In the genomic region with DNA sequence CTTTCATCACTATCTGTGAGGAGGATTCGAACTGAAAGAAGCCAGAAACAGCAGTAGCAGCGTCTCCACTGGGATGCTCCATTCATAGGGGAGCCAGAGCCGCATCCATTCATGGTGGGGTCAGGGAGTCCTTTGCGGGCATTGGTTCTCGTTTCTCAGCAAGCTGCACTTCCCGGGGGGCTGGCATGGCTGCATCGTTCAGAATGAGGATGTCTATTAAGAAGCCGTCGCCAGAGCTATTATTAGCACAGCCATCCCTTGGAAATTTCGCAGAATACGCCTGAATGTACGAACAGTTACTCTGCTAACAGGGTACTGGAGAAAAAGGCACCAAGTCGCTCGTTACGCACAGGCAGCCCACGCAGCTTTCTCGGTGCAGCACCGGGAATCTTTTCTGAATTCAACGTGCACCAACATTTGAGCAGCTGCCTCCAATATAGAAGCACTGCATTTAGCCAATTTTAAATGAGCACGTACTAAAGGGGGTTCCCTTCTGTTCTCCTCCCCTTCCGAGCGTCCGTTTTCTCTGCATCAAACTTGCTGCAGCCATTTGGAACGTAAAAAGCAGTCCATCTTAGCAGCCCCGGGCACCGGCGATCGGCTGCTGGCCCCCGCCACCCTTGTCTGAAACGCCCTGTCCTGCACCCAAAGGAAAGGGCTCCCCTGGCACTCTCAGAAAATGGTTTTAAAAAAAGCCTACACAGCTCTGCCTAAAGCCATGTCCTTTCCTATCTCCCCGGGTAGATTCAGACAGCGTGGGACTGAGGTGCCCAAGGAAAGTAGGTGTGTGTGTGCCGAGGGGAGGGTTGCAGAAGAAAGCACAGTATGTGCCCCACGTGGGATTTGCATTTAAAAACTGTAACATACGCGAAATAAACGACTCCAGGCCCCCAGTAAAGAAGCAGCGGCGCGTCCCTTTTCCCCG, we compare ENCODE assay signal across 8 cellular contexts.
A peak's percentile ranks its signal among the peaks of the same experiment; 100 is the strongest.
DNase-seq lines count a peak whose midpoint lies in the region; ATAC-seq and TF ChIP-seq lines count a peak whose summit lies in the region.

No MANE protein-coding gene starts in this region.

- peaks cover 84% of the 10 kb centered on the region for H3K27me3 Mint-ChIP-seq in T-helper 17 cell

- H3K4me3 Mint-ChIP-seq in T-helper 17 cell = peak overlapping the region; percentile 79

- no peak overlapping the region for H3K27ac Mint-ChIP-seq in T-helper 17 cell

- H3K9me3 ChIP-seq in T-helper 17 cell (ENCODE audit: control insufficient read depth, low read length, poor library complexity, severe bottlenecking) = no peaks in the 10 kb centered on the region

- DNase-seq in GM20000 (ENCODE audit: low spot score) = peak; percentile 40
- DNase-seq in T-helper 17 cell = no peak
- peak in 1 of 2 donors; percentile 36 for DNase-seq in foreskin keratinocyte
- peak in 44 of 56 donors; percentile 19 to 80 (median 50) for DNase-seq in nucleus accumbens (lab: John Stamatoyannopoulos, UW)
- DNase-seq in ureter (ENCODE audit: low spot score) = no peak
- DNase-seq in inferior parietal cortex (ENCODE audit: extremely low spot score) = no peak

- H3K4me1 Mint-ChIP-seq in T-helper 17 cell = peaks cover 24% of the 10 kb centered on the region

- no peak for TF ChIP-seq CTCF in GM20000 (IDR thresholded peaks at IDR 0.05; ENCODE audit: extremely low read depth, missing control alignments)
- no peak for TF ChIP-seq CTCF in foreskin keratinocyte (conservative IDR thresholded peaks at IDR 0.05)

- peaks cover 18% of the 10 kb centered on the region for H3K4me1 ChIP-seq in foreskin keratinocyte

- H3K36me3 Mint-ChIP-seq in T-helper 17 cell (ENCODE audit: low read depth) = peaks cover 7% of the 10 kb centered on the region

- ATAC-seq in T-helper 17 cell = peak; percentile 39
- ATAC-seq in foreskin keratinocyte = peak; percentile 14
- ATAC-seq in HG03097 (IDR thresholded peaks at IDR 0.05; ENCODE audit: low FRiP score, unreplicated experiment) = no peak
- ATAC-seq in GM19023 (IDR thresholded peaks at IDR 0.05; ENCODE audit: unreplicated experiment) = no peak

- H3K27ac ChIP-seq in foreskin keratinocyte = no peak overlapping the region

- H3K27me3 ChIP-seq in foreskin keratinocyte = peaks cover 6% of the 10 kb centered on the region

Comparison
In these comparisons a context has a peak if more than half of its experiments do, and no peak if none do; other contexts are left out.
1. DNase-seq: peak in GM20000 (single experiment) and nucleus accumbens (44 of 56); none in T-helper 17 cell (0 of 3), ureter (single experiment) and inferior parietal cortex (single experiment).
2. ATAC-seq: peak in T-helper 17 cell (single experiment) and foreskin keratinocyte (single experiment); none in HG03097 (single experiment) and GM19023 (single experiment).